Comparison of ENCODE assay signal across 1 cellular context in the genomic region with DNA sequence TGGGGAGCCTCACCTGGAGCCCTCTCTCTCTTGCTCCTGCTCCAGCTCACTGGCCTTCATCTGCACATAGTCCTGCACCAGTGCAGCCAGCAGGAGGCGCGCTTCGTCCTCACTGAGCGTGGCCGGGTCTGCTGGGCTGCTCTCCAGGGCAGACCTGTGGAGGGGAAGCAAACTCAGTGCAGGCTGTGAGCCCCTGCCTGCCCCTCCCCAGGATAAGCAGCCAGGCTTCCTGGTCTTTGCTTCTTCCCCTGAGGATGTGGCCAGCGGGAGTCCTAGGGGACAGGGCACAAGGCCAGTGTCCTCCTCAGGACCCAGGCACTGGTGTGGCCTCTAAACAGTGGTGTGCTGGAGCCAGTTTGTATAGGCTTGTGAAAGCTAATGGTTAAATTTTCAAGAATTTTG.
TF ChIP-seq lines count a peak whose summit lies in the region.

No MANE protein-coding gene starts in this region.

TF ChIP-seq in IMR-90, 13 proteins besides CTCF, POLR2A, EP300 and RAD21 (continued from another document):
- TF ChIP-seq, protein P1, sequence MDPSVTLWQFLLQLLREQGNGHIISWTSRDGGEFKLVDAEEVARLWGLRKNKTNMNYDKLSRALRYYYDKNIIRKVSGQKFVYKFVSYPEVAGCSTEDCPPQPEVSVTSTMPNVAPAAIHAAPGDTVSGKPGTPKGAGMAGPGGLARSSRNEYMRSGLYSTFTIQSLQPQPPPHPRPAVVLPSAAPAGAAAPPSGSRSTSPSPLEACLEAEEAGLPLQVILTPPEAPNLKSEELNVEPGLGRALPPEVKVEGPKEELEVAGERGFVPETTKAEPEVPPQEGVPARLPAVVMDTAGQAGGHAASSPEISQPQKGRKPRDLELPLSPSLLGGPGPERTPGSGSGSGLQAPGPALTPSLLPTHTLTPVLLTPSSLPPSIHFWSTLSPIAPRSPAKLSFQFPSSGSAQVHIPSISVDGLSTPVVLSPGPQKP (IDR thresholded peaks at IDR 0.05; ENCODE audit: borderline replicate concordance, low read depth, low read length): no peak
- TF ChIP-seq SMC3 (IDR thresholded peaks at IDR 0.05; ENCODE audit: low read depth, low read length): peak; percentile 37
